27 cellular contexts compared by ENCODE assay signal in genomic region chrX:134732676-134733075, GRCh38.
"Had no signal": no experiment of that assay in that cellular context is flagged by ENCODE, and none has a peak within 500 bp of the region (broad histone marks: within the 10 kb centered on the region; RNA-seq: fewer than 3 reads in every experiment).

No MANE protein-coding gene starts in this region.

- H3K9me3 ChIP-seq: colonic mucosa, heart right ventricle, mucosa of descending colon, pancreas, psoas muscle, right atrium auricular region, thyroid gland had no signal

- H3K4me1 Mint-ChIP-seq: activated CD4-positive, alpha-beta T cell treated with anti-CD3 and anti-CD28 coated beads, Interleukin-2, amount 10 ng/mL, durations not matched to agents 7 days and 5 days; activated CD8-positive, alpha-beta memory T cell treated with anti-CD3 and anti-CD28 coated beads, Interleukin-2, amount 10 ng/mL, durations not matched to agents 7 days and 5 days; activated naive CD4-positive, alpha-beta T cell treated with anti-CD3 and anti-CD28 coated beads, Interleukin-2, amount 10 ng/mL, durations not matched to agents 7 days and 5 days; memory B cell; naive B cell had no signal

- H3K4me3 Mint-ChIP-seq: activated CD4-positive, alpha-beta T cell treated with anti-CD3 and anti-CD28 coated beads, Interleukin-2, amount 10 ng/mL, durations not matched to agents 7 days and 5 days; activated CD8-positive, alpha-beta memory T cell treated with anti-CD3 and anti-CD28 coated beads, Interleukin-2, amount 10 ng/mL, durations not matched to agents 7 days and 5 days; activated CD8-positive, alpha-beta T cell treated with anti-CD3 and anti-CD28 coated beads for 36 hours; activated naive CD4-positive, alpha-beta T cell treated with anti-CD3 and anti-CD28 coated beads, Interleukin-2, amount 10 ng/mL, durations not matched to agents 7 days and 5 days; endodermal cell; memory B cell; stimulated activated naive CD8-positive, alpha-beta T cell treated with anti-CD3 and anti-CD28 coated beads, Interleukin-15, Interleukin-2, amounts not matched to agents 100 ng/mL and 50 ng/mL, for 24 hours; T-helper 2 cell treated with Interferon-gamma antibody and Interleukin-4, amounts not matched to agents 5 μg/mL and 100 μg/mL, for 36 hours had no signal

- DNase-seq: activated CD4-positive, alpha-beta T cell treated with anti-CD3 and anti-CD28 coated beads, Interleukin-2, amount 10 ng/mL, durations not matched to agents 7 days and 5 days; activated CD4-positive, CD25-positive, alpha-beta regulatory T cell treated with anti-CD3 and anti-CD28 coated beads, Interleukin-2, amount 50 U/mL, for 72 hours; activated CD8-positive, alpha-beta memory T cell treated with anti-CD3 and anti-CD28 coated beads, Interleukin-2, amount 10 ng/mL, durations not matched to agents 7 days and 5 days; activated CD8-positive, alpha-beta T cell treated with anti-CD3 and anti-CD28 coated beads for 36 hours; activated effector memory CD4-positive, alpha-beta T cell treated with anti-CD3 and anti-CD28 coated beads, Interleukin-2, amount 50 U/mL, for 16 hours; activated naive CD4-positive, alpha-beta T cell treated with anti-CD3 and anti-CD28 coated beads, Interleukin-2, amount 10 ng/mL, durations not matched to agents 7 days and 5 days; activated T-cell treated with anti-CD3 and anti-CD28 coated beads for 4 hours; brain microvascular endothelial cell; central memory CD4-positive, alpha-beta T cell; colonic mucosa; endodermal cell; heart right ventricle; left colon; mucosa of descending colon; naive B cell; pancreas; psoas muscle; stimulated activated CD4-positive, alpha-beta T cell treated with anti-CD3 and anti-CD28 coated beads, Interleukin-12 subunit alpha, Interleukin-12 subunit beta, amount 100 ng/mL, for 4 hours; stimulated activated CD4-positive, alpha-beta T cell treated with anti-CD3 and anti-CD28 coated beads, Interleukin-4, amount 100 ng/mL, for 4 hours; substantia nigra; thyroid gland; WERI-Rb-1 had no signal

- H3K9me3 Mint-ChIP-seq: activated CD4-positive, alpha-beta T cell treated with anti-CD3 and anti-CD28 coated beads, Interleukin-2, amount 10 ng/mL, durations not matched to agents 7 days and 5 days; activated CD8-positive, alpha-beta T cell treated with anti-CD3 and anti-CD28 coated beads for 36 hours; activated naive CD4-positive, alpha-beta T cell treated with anti-CD3 and anti-CD28 coated beads, Interleukin-2, amount 10 ng/mL, durations not matched to agents 7 days and 5 days; memory B cell; stimulated activated naive CD8-positive, alpha-beta T cell treated with anti-CD3 and anti-CD28 coated beads, Interleukin-15, Interleukin-2, amounts not matched to agents 100 ng/mL and 50 ng/mL, for 24 hours; T-helper 2 cell treated with Interferon-gamma antibody and Interleukin-4, amounts not matched to agents 5 μg/mL and 100 μg/mL, for 36 hours had no signal

- H3K36me3 Mint-ChIP-seq: activated CD8-positive, alpha-beta memory T cell treated with anti-CD3 and anti-CD28 coated beads, Interleukin-2, amount 10 ng/mL, durations not matched to agents 7 days and 5 days; activated naive CD4-positive, alpha-beta T cell treated with anti-CD3 and anti-CD28 coated beads, Interleukin-2, amount 10 ng/mL, durations not matched to agents 7 days and 5 days; memory B cell; naive B cell had no signal

- H3K4me3 ChIP-seq: colonic mucosa, heart right ventricle, mucosa of descending colon, pancreas, psoas muscle, right atrium auricular region, thyroid gland had no signal

- H3K27me3 Mint-ChIP-seq: activated CD8-positive, alpha-beta T cell treated with anti-CD3 and anti-CD28 coated beads for 36 hours; memory B cell had no signal

- H3K27ac Mint-ChIP-seq: activated CD4-positive, alpha-beta T cell treated with anti-CD3 and anti-CD28 coated beads, Interleukin-2, amount 10 ng/mL, durations not matched to agents 7 days and 5 days; activated CD8-positive, alpha-beta memory T cell treated with anti-CD3 and anti-CD28 coated beads, Interleukin-2, amount 10 ng/mL, durations not matched to agents 7 days and 5 days; activated CD8-positive, alpha-beta T cell treated with anti-CD3 and anti-CD28 coated beads for 36 hours; activated naive CD4-positive, alpha-beta T cell treated with anti-CD3 and anti-CD28 coated beads, Interleukin-2, amount 10 ng/mL, durations not matched to agents 7 days and 5 days; endodermal cell; memory B cell; naive B cell; stimulated activated naive CD8-positive, alpha-beta T cell treated with anti-CD3 and anti-CD28 coated beads, Interleukin-15, Interleukin-2, amounts not matched to agents 100 ng/mL and 50 ng/mL, for 24 hours; T-helper 2 cell treated with Interferon-gamma antibody and Interleukin-4, amounts not matched to agents 5 μg/mL and 100 μg/mL, for 36 hours had no signal

- H3K4me1 ChIP-seq: colonic mucosa, pancreas, right atrium auricular region, thyroid gland had no signal

- H3K36me3 ChIP-seq: brain microvascular endothelial cell, colonic mucosa, heart right ventricle, pancreas, right atrium auricular region, thyroid gland, WERI-Rb-1 had no signal

- H3K27ac ChIP-seq: brain microvascular endothelial cell, colonic mucosa, epithelial cell of prostate, heart right ventricle, pancreas, psoas muscle, right atrium auricular region, thyroid gland had no signal

- H3K27me3 ChIP-seq: brain microvascular endothelial cell, colonic mucosa, pancreas, right atrium auricular region, thyroid gland had no signal
